27 cellular contexts compared by ENCODE assay signal in genomic region chr5:23627976-23628375, GRCh38.
"Had no signal": no experiment of that assay in that cellular context is flagged by ENCODE, and none has a peak within 500 bp of the region (broad histone marks: within the 10 kb centered on the region; RNA-seq: fewer than 3 reads in every experiment).

No MANE protein-coding gene starts in this region.

- H3K9me3 ChIP-seq: colonic mucosa, SJCRH30 had no signal

- H3K27me3 ChIP-seq: colonic mucosa, SJCRH30 had no signal

- ATAC-seq: activated T-helper 17 cell treated with anti-CD3 and anti-CD28 coated beads, Interleukin-2, amount 50 U/mL, for 72 hours; SK-N-SH treated with all-trans-retinoic acid at 6 μM for 48 hours; T-helper 17 cell; WTC11 had no signal

- H3K9me3 Mint-ChIP-seq: brain had no signal

- DNase-seq: activated CD4-positive, alpha-beta memory T cell treated with anti-CD3 and anti-CD28 coated beads, Interleukin-2, amount 10 ng/mL, durations not matched to agents 7 days and 5 days; activated CD4-positive, alpha-beta T cell treated with anti-CD3 and anti-CD28 coated beads for 1 hour; activated CD4-positive, alpha-beta T cell treated with anti-CD3 and anti-CD28 coated beads, Interleukin-2, amount 50 U/mL, for 1 hour; activated gamma-delta T cell; activated naive CD4-positive, alpha-beta T cell treated with anti-CD3 and anti-CD28 coated beads for 36 hours; activated T-cell treated with anti-CD3 and anti-CD28 coated beads for 4 hours; activated T-cell treated with anti-CD3 and anti-CD28 coated beads, Interleukin-2, amount 50 U/mL, for 48 hours; amygdala; cerebellar nuclear complex; colonic mucosa; KG1; NCI-H1105; NCI-H1436; NCI-H1694 treated with DMSO at 0.1 percent for 48 hours; NCI-H2029 treated with DMSO at 0.1 percent for 48 hours; NCI-H446; NCI-H524; Right ventricle myocardium superior; RPMI8226; SJCRH30; T-helper 17 cell; T-helper 9 cell had no signal

- H3K4me3 Mint-ChIP-seq: activated CD4-positive, alpha-beta memory T cell treated with anti-CD3 and anti-CD28 coated beads, Interleukin-2, amount 10 ng/mL, durations not matched to agents 7 days and 5 days; activated naive CD4-positive, alpha-beta T cell treated with anti-CD3 and anti-CD28 coated beads for 36 hours; activated naive CD8-positive, alpha-beta T cell; activated T-helper 17 cell treated with anti-CD3 and anti-CD28 coated beads, Interleukin-2, amount 50 U/mL, for 72 hours; brain; T-helper 17 cell; WTC11 had no signal

- H3K36me3 Mint-ChIP-seq: activated naive CD8-positive, alpha-beta T cell; brain; WTC11 had no signal

- H3K4me1 ChIP-seq: colonic mucosa, SJCRH30 had no signal

- H3K27ac ChIP-seq: colonic mucosa, SJCRH30 had no signal

- H3K4me1 Mint-ChIP-seq: activated CD4-positive, alpha-beta memory T cell treated with anti-CD3 and anti-CD28 coated beads, Interleukin-2, amount 10 ng/mL, durations not matched to agents 7 days and 5 days; activated T-helper 17 cell treated with anti-CD3 and anti-CD28 coated beads, Interleukin-2, amount 50 U/mL, for 72 hours; brain; T-helper 17 cell; WTC11 had no signal

- H3K4me3 ChIP-seq: colonic mucosa, SJCRH30 had no signal

- H3K27ac Mint-ChIP-seq: activated CD4-positive, alpha-beta memory T cell treated with anti-CD3 and anti-CD28 coated beads, Interleukin-2, amount 10 ng/mL, durations not matched to agents 7 days and 5 days; activated naive CD4-positive, alpha-beta T cell treated with anti-CD3 and anti-CD28 coated beads for 36 hours; activated naive CD8-positive, alpha-beta T cell; activated T-helper 17 cell treated with anti-CD3 and anti-CD28 coated beads, Interleukin-2, amount 50 U/mL, for 72 hours; brain; T-helper 17 cell; WTC11 had no signal

- H3K36me3 ChIP-seq: colonic mucosa, SJCRH30 had no signal

- H3K27me3 Mint-ChIP-seq: activated CD4-positive, alpha-beta memory T cell treated with anti-CD3 and anti-CD28 coated beads, Interleukin-2, amount 10 ng/mL, durations not matched to agents 7 days and 5 days; activated naive CD8-positive, alpha-beta T cell; activated T-helper 17 cell treated with anti-CD3 and anti-CD28 coated beads, Interleukin-2, amount 50 U/mL, for 72 hours; brain; T-helper 17 cell had no signal
